In genomic region chr2:47083886-47084682, GRCh38 we compare ENCODE assay signal across 12 cellular contexts.
DNase-seq lines count a peak whose midpoint lies in the region; ATAC-seq and TF ChIP-seq lines count a peak whose summit lies in the region.
"Had no signal": no experiment of that assay in that cellular context is flagged by ENCODE, and none has a peak within 500 bp of the region (broad histone marks: within the 10 kb centered on the region; RNA-seq: fewer than 3 reads in every experiment).

No MANE protein-coding gene starts in this region.

- no peak overlapping the region for H3K9ac ChIP-seq in endodermal cell (ENCODE audit: extremely low read depth, low read length, poor library complexity, severe bottlenecking)
- no peak overlapping the region for H3K9ac ChIP-seq in mucosa of rectum (ENCODE audit: low read depth in 1 of 2, low read length in 2 of 2)

- H3K27me3 ChIP-seq in endodermal cell (ENCODE audit: control insufficient read depth, insufficient read depth, low read length, poor library complexity, severe bottlenecking) (peaks cover 8% of the 10 kb centered on the region), mucosa of rectum (ENCODE audit: control insufficient read depth in 2 of 2, insufficient read depth in 2 of 2, low read length in 2 of 2) (no peaks in the 10 kb centered on the region), upper lobe of right lung (no peaks in the 10 kb centered on the region)

- H3K36me3 ChIP-seq in endodermal cell (ENCODE audit: control insufficient read depth, insufficient read depth, low read length) (no peaks in the 10 kb centered on the region), mucosa of rectum (ENCODE audit: control insufficient read depth in 2 of 2, insufficient read depth in 2 of 2, low read length in 2 of 2) (no peaks in the 10 kb centered on the region), upper lobe of right lung (no peaks in the 10 kb centered on the region)

- no peak for ATAC-seq in activated naive CD4-positive, alpha-beta T cell treated with anti-CD3 and anti-CD28 coated beads, Interleukin-2, amount 50 U/mL, for 72 hours
- ATAC-seq in upper lobe of right lung = peak; percentile 7
- ATAC-seq in activated CD8-positive, alpha-beta T cell treated with anti-CD3 and anti-CD28 coated beads for 36 hours = no peak
- ATAC-seq in HG03439 (IDR thresholded peaks at IDR 0.05; ENCODE audit: unreplicated experiment) = no peak
- ATAC-seq in stimulated activated memory B cell treated with anti-CD40 and anti-IgM and Interleukin-4, amounts not matched to agents 10 μg/mL and 1 μg/mL and 100 μg/mL, for 72 hours = no peak

- H3K4me3 Mint-ChIP-seq in endodermal cell = no peak overlapping the region
- no peak overlapping the region for H3K4me3 Mint-ChIP-seq in activated CD8-positive, alpha-beta T cell treated with anti-CD3 and anti-CD28 coated beads for 36 hours
- no peak overlapping the region for H3K4me3 Mint-ChIP-seq in stimulated activated memory B cell treated with anti-CD40 and anti-IgM and Interleukin-4, amounts not matched to agents 10 μg/mL and 1 μg/mL and 100 μg/mL, for 72 hours

- H3K4me3 ChIP-seq in endodermal cell (ENCODE audit: low read length) (no peak overlapping the region), mucosa of rectum (ENCODE audit: low read length in 2 of 2) (no peak overlapping the region), upper lobe of right lung (no peak overlapping the region)

- DNase-seq in activated naive CD4-positive, alpha-beta T cell treated with anti-CD3 and anti-CD28 coated beads, Interleukin-2, amount 50 U/mL, for 72 hours (ENCODE audit: low spot score in 2 of 2) = no peak
- DNase-seq in activated naive CD4-positive, alpha-beta T cell (lab: John Stamatoyannopoulos, UW) = no peak
- DNase-seq in endodermal cell (peak; percentile 55), upper lobe of right lung (no peak)
- no peak for DNase-seq in activated CD8-positive, alpha-beta T cell treated with anti-CD3 and anti-CD28 coated beads for 36 hours
- DNase-seq: effector memory CD4-positive, alpha-beta T cell; NCI-H1048; NCI-H748 treated with DMSO at 0.1 percent for 48 hours; stimulated activated naive CD4-positive, alpha-beta T cell treated with Interleukin-2 at 50 U/mL for 16 hours had no signal

- H3K27ac Mint-ChIP-seq in activated naive CD4-positive, alpha-beta T cell treated with anti-CD3 and anti-CD28 coated beads, Interleukin-2, amount 50 U/mL, for 72 hours = peak overlapping the region; percentile 68 to 99
- no peak overlapping the region for H3K27ac Mint-ChIP-seq in endodermal cell
- H3K27ac Mint-ChIP-seq in activated CD8-positive, alpha-beta T cell treated with anti-CD3 and anti-CD28 coated beads for 36 hours = no peak overlapping the region
- no peak overlapping the region for H3K27ac Mint-ChIP-seq in stimulated activated memory B cell treated with anti-CD40 and anti-IgM and Interleukin-4, amounts not matched to agents 10 μg/mL and 1 μg/mL and 100 μg/mL, for 72 hours

- H3K9me3 ChIP-seq in endodermal cell (ENCODE audit: control insufficient read depth, low read length) (no peaks in the 10 kb centered on the region), mucosa of rectum (ENCODE audit: control insufficient read depth in 2 of 2, low read length in 2 of 2) (no peaks in the 10 kb centered on the region), upper lobe of right lung (no peaks in the 10 kb centered on the region)

- WGBS in endodermal cell (ENCODE audit: insufficient coverage in 1 of 2, insufficient read length in 1 of 2), 2 experiments = 91 to 93% methylated on average over 7 to 16 of the region's 17 CpGs

- H3K27ac ChIP-seq in endodermal cell (ENCODE audit: low read depth, low read length) (no peak overlapping the region), mucosa of rectum (ENCODE audit: low read depth in 2 of 2, low read length in 2 of 2) (peak overlapping the region; percentile 37 to 45), upper lobe of right lung (no peak overlapping the region)

- intact Hi-C loops in upper lobe of right lung (cut with DNase I) = no loop called here
- intact Hi-C loops in activated CD8-positive, alpha-beta T cell treated with anti-CD3 and anti-CD28 coated beads for 36 hours (cut with micrococcal nuclease) = no loop called here

- H3K4me1 Mint-ChIP-seq in endodermal cell = peaks cover 22% of the 10 kb centered on the region
- no peaks in the 10 kb centered on the region for H3K4me1 Mint-ChIP-seq in activated CD8-positive, alpha-beta T cell treated with anti-CD3 and anti-CD28 coated beads for 36 hours (ENCODE audit: low read depth)
- H3K4me1 Mint-ChIP-seq in stimulated activated memory B cell treated with anti-CD40 and anti-IgM and Interleukin-4, amounts not matched to agents 10 μg/mL and 1 μg/mL and 100 μg/mL, for 72 hours = peaks cover 26% of the 10 kb centered on the region

- TF ChIP-seq CTCF in endodermal cell (conservative IDR thresholded peaks at IDR 0.05) (no peak), upper lobe of right lung (IDR thresholded peaks at IDR 0.05) (no peak)
- TF ChIP-seq CTCF in activated CD8-positive, alpha-beta T cell treated with anti-CD3 and anti-CD28 coated beads for 36 hours (IDR thresholded peaks at IDR 0.05) = no peak

- peaks cover 31% of the 10 kb centered on the region for H3K27me3 Mint-ChIP-seq in endodermal cell (ENCODE audit: insufficient read depth)
- H3K27me3 Mint-ChIP-seq in activated CD8-positive, alpha-beta T cell treated with anti-CD3 and anti-CD28 coated beads for 36 hours = no peaks in the 10 kb centered on the region
- H3K27me3 Mint-ChIP-seq in stimulated activated memory B cell treated with anti-CD40 and anti-IgM and Interleukin-4, amounts not matched to agents 10 μg/mL and 1 μg/mL and 100 μg/mL, for 72 hours = no peaks in the 10 kb centered on the region

- no peaks in the 10 kb centered on the region for H3K9me3 Mint-ChIP-seq in activated naive CD4-positive, alpha-beta T cell treated with anti-CD3 and anti-CD28 coated beads, Interleukin-2, amount 50 U/mL, for 72 hours
- no peaks in the 10 kb centered on the region for H3K9me3 Mint-ChIP-seq in endodermal cell
- no peaks in the 10 kb centered on the region for H3K9me3 Mint-ChIP-seq in activated CD8-positive, alpha-beta T cell treated with anti-CD3 and anti-CD28 coated beads for 36 hours
- H3K9me3 Mint-ChIP-seq in stimulated activated memory B cell treated with anti-CD40 and anti-IgM and Interleukin-4, amounts not matched to agents 10 μg/mL and 1 μg/mL and 100 μg/mL, for 72 hours = no peaks in the 10 kb centered on the region

- CTCF ChIA-PET in activated CD8-positive, alpha-beta T cell treated with anti-CD3 and anti-CD28 coated beads for 36 hours (lab: Charles Lee) = no interaction called here

- POLR2A ChIA-PET in activated CD8-positive, alpha-beta T cell treated with anti-CD3 and anti-CD28 coated beads for 36 hours (lab: Charles Lee) = no interaction called here

- H3K4me1 ChIP-seq in endodermal cell (ENCODE audit: control insufficient read depth, insufficient read depth, low read length) (peaks cover 20% of the 10 kb centered on the region), mucosa of rectum (ENCODE audit: control insufficient read depth in 2 of 2, insufficient read depth in 2 of 2, low read length in 2 of 2) (peaks cover 14 to 22% of the 10 kb centered on the region in 2 donors), upper lobe of right lung (peaks cover 52% of the 10 kb centered on the region)

- H3K36me3 Mint-ChIP-seq in activated naive CD4-positive, alpha-beta T cell treated with anti-CD3 and anti-CD28 coated beads, Interleukin-2, amount 50 U/mL, for 72 hours = peaks cover 0 to 4% of the 10 kb centered on the region in 2 donors
- H3K36me3 Mint-ChIP-seq in endodermal cell (ENCODE audit: low read depth) = no peaks in the 10 kb centered on the region
- H3K36me3 Mint-ChIP-seq in activated CD8-positive, alpha-beta T cell treated with anti-CD3 and anti-CD28 coated beads for 36 hours (ENCODE audit: low read depth) = no peaks in the 10 kb centered on the region
- no peaks in the 10 kb centered on the region for H3K36me3 Mint-ChIP-seq in stimulated activated memory B cell treated with anti-CD40 and anti-IgM and Interleukin-4, amounts not matched to agents 10 μg/mL and 1 μg/mL and 100 μg/mL, for 72 hours

Comparison
In these comparisons a context has a peak if more than half of its experiments do, and no peak if none do; other contexts are left out.
1. H3K27ac Mint-ChIP-seq: peak in activated naive CD4-positive, alpha-beta T cell treated with anti-CD3 and anti-CD28 coated beads, Interleukin-2, amount 50 U/mL, for 72 hours (2 of 2); none in endodermal cell (single experiment), activated CD8-positive, alpha-beta T cell treated with anti-CD3 and anti-CD28 coated beads for 36 hours (single experiment) and stimulated activated memory B cell treated with anti-CD40 and anti-IgM and Interleukin-4, amounts not matched to agents 10 μg/mL and 1 μg/mL and 100 μg/mL, for 72 hours (single experiment).
2. H3K27ac ChIP-seq: peak in mucosa of rectum (2 of 2); none in endodermal cell (single experiment) and upper lobe of right lung (single experiment).